1 cellular context compared by ENCODE assay signal in the genomic region with DNA sequence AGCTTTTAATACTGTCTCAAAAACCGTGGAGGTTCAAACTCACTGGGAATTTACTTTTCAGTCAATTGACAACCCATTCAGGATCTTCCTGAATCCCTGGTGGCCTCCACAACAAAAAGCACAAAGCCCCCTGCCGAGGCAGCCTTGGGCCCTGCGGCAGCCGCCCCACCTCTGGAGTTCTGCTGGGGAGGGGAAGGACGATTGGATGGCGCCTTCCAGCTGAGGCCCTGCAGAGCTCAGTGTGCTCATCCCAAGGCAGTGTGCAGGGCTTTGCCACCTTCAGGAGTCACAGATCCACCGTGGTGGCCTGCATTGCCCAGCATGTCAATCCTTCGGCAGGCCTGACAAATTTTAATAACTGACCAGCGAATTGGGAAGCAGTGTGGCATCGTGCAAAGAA.
TF ChIP-seq lines count a peak whose summit lies in the region.

No MANE protein-coding gene starts in this region.

TF ChIP-seq in HCT116, 20 proteins besides CTCF, POLR2A, EP300 and RAD21 (continued from another document):
- TF ChIP-seq, protein P1, sequence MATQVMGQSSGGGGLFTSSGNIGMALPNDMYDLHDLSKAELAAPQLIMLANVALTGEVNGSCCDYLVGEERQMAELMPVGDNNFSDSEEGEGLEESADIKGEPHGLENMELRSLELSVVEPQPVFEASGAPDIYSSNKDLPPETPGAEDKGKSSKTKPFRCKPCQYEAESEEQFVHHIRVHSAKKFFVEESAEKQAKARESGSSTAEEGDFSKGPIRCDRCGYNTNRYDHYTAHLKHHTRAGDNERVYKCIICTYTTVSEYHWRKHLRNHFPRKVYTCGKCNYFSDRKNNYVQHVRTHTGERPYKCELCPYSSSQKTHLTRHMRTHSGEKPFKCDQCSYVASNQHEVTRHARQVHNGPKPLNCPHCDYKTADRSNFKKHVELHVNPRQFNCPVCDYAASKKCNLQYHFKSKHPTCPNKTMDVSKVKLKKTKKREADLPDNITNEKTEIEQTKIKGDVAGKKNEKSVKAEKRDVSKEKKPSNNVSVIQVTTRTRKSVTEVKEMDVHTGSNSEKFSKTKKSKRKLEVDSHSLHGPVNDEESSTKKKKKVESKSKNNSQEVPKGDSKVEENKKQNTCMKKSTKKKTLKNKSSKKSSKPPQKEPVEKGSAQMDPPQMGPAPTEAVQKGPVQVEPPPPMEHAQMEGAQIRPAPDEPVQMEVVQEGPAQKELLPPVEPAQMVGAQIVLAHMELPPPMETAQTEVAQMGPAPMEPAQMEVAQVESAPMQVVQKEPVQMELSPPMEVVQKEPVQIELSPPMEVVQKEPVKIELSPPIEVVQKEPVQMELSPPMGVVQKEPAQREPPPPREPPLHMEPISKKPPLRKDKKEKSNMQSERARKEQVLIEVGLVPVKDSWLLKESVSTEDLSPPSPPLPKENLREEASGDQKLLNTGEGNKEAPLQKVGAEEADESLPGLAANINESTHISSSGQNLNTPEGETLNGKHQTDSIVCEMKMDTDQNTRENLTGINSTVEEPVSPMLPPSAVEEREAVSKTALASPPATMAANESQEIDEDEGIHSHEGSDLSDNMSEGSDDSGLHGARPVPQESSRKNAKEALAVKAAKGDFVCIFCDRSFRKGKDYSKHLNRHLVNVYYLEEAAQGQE (IDR thresholded peaks at IDR 0.05; ENCODE audit: low read depth), result no peak
- TF ChIP-seq ELF1 (IDR thresholded peaks at IDR 0.05; ENCODE audit: borderline replicate concordance, low read depth) (no peak), POLR2AphosphoS5 (IDR thresholded peaks at IDR 0.05; ENCODE audit: low read depth, low read length) (no peak), CEBPB (IDR thresholded peaks at IDR 0.05; ENCODE audit: low read depth) (no peak), FOSL1 (IDR thresholded peaks at IDR 0.05; ENCODE audit: low read depth) (no peak), MAX (IDR thresholded peaks at IDR 0.05) (no peak), ZNF274 (IDR thresholded peaks at IDR 0.05; ENCODE audit: low read depth, low read length) (no peak), EGR1 (IDR thresholded peaks at IDR 0.05; ENCODE audit: low read depth) (no peak), TCF7L2 (IDR thresholded peaks at IDR 0.05; ENCODE audit: borderline replicate concordance, extremely low read depth, insufficient read depth, insufficient read length) (no peak), ZBTB33 (IDR thresholded peaks at IDR 0.05; ENCODE audit: extremely low read depth, insufficient replicate concordance, low read length) (no peak), SP1 (IDR thresholded peaks at IDR 0.05; ENCODE audit: low read depth) (no peak), EZH2 (IDR thresholded peaks at IDR 0.05) (no peak)
